Comparison of ENCODE assay signal across 23 cellular contexts in the genomic region with DNA sequence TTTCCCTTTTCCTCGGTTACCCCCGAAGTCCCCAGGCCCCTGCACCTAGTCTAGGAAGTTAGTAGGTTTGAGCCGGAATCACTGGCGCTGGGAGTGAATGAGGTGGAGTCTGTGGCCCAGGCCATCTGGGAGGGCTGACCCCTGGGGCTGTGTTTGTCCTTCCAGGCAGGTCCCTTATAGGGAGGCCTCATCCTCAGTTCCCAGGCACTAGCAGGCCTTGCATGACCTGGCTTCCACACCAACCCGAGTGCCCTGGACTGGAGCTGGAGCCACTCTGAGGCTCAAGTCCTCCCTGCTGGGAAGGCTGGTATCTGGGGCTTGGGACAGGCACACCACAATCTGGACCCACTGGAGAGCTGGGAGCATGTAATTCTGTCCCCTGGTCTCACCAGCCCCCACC.
"Had no signal": no experiment of that assay in that cellular context is flagged by ENCODE, and none has a peak within 500 bp of the region (broad histone marks: within the 10 kb centered on the region; RNA-seq: fewer than 3 reads in every experiment).

No MANE protein-coding gene starts in this region.

- ATAC-seq: activated CD8-positive, alpha-beta memory T cell treated with anti-CD3 and anti-CD28 coated beads, Interleukin-2, amount 10 ng/mL, durations not matched to agents 7 days and 5 days; body of pancreas; T-helper 17 cell had no signal

- H3K4me3 Mint-ChIP-seq: activated B cell treated with CpG ODN at 0.5 μM for 24 hours; activated CD4-positive, alpha-beta T cell treated with anti-CD3 and anti-CD28 coated beads, Interleukin-2, amount 10 ng/mL, durations not matched to agents 24 days and 14 days; activated CD8-positive, alpha-beta memory T cell treated with anti-CD3 and anti-CD28 coated beads, Interleukin-2, amount 10 ng/mL, durations not matched to agents 7 days and 5 days; activated naive CD4-positive, alpha-beta T cell treated with anti-CD3 and anti-CD28 coated beads, Interleukin-2, amount 50 U/mL, for 24 hours; activated T-cell treated with anti-CD3 and anti-CD28 coated beads, Interleukin-2, amount 50 U/mL, for 24 hours; activated T-helper 1 cell treated with anti-CD3 and anti-CD28 coated beads, Interleukin-12 subunit alpha, Interleukin-12 subunit beta, Interleukin-2, Interleukin-4 antibody, amounts not matched to agents 30 ng/mL and 10 ng/mL and 1 ng/mL, durations not matched to agents 14 hours and 24 hours and 36 hours; central memory CD8-positive, alpha-beta T cell; T-helper 17 cell had no signal

- H3K4me1 Mint-ChIP-seq: activated B cell treated with CpG ODN at 0.5 μM for 24 hours; activated CD4-positive, alpha-beta T cell treated with anti-CD3 and anti-CD28 coated beads, Interleukin-2, amount 10 ng/mL, durations not matched to agents 24 days and 14 days; activated CD8-positive, alpha-beta memory T cell treated with anti-CD3 and anti-CD28 coated beads, Interleukin-2, amount 10 ng/mL, durations not matched to agents 7 days and 5 days; activated naive CD4-positive, alpha-beta T cell treated with anti-CD3 and anti-CD28 coated beads, Interleukin-2, amount 50 U/mL, for 24 hours; central memory CD8-positive, alpha-beta T cell; T-helper 17 cell had no signal

- H3K9me3 Mint-ChIP-seq: activated B cell treated with CpG ODN at 0.5 μM for 24 hours; activated CD4-positive, alpha-beta T cell treated with anti-CD3 and anti-CD28 coated beads, Interleukin-2, amount 10 ng/mL, durations not matched to agents 24 days and 14 days; activated naive CD4-positive, alpha-beta T cell treated with anti-CD3 and anti-CD28 coated beads, Interleukin-2, amount 50 U/mL, for 24 hours; activated T-cell treated with anti-CD3 and anti-CD28 coated beads, Interleukin-2, amount 50 U/mL, for 24 hours; activated T-helper 1 cell treated with anti-CD3 and anti-CD28 coated beads, Interleukin-12 subunit alpha, Interleukin-12 subunit beta, Interleukin-2, Interleukin-4 antibody, amounts not matched to agents 30 ng/mL and 10 ng/mL and 1 ng/mL, durations not matched to agents 14 hours and 24 hours and 36 hours; central memory CD8-positive, alpha-beta T cell had no signal

- H3K27ac ChIP-seq: body of pancreas, Peyer's patch, SJCRH30 had no signal

- H3K27ac Mint-ChIP-seq: activated B cell treated with CpG ODN at 0.5 μM for 24 hours; activated CD4-positive, alpha-beta T cell treated with anti-CD3 and anti-CD28 coated beads, Interleukin-2, amount 10 ng/mL, durations not matched to agents 24 days and 14 days; activated CD8-positive, alpha-beta memory T cell treated with anti-CD3 and anti-CD28 coated beads, Interleukin-2, amount 10 ng/mL, durations not matched to agents 7 days and 5 days; activated naive CD4-positive, alpha-beta T cell treated with anti-CD3 and anti-CD28 coated beads, Interleukin-2, amount 50 U/mL, for 24 hours; activated T-cell treated with anti-CD3 and anti-CD28 coated beads, Interleukin-2, amount 50 U/mL, for 24 hours; activated T-helper 1 cell treated with anti-CD3 and anti-CD28 coated beads, Interleukin-12 subunit alpha, Interleukin-12 subunit beta, Interleukin-2, Interleukin-4 antibody, amounts not matched to agents 30 ng/mL and 10 ng/mL and 1 ng/mL, durations not matched to agents 14 hours and 24 hours and 36 hours; T-helper 17 cell had no signal

- H3K9me3 ChIP-seq: body of pancreas, Peyer's patch, SJCRH30 had no signal

- H3K4me3 ChIP-seq: body of pancreas, Peyer's patch, SJCRH30 had no signal

- DNase-seq: activated B cell treated with CpG ODN at 0.5 μM for 24 hours; activated CD4-positive, alpha-beta T cell treated with anti-CD3 and anti-CD28 coated beads for 1 hour; activated CD4-positive, alpha-beta T cell treated with anti-CD3 and anti-CD28 coated beads, Interleukin-2, amount 10 ng/mL, durations not matched to agents 24 days and 14 days; activated CD4-positive, alpha-beta T cell treated with anti-CD3 and anti-CD28 coated beads, Interleukin-2, amount 50 U/mL, for 48 hours; activated CD8-positive, alpha-beta memory T cell treated with anti-CD3 and anti-CD28 coated beads, Interleukin-2, amount 10 ng/mL, durations not matched to agents 7 days and 5 days; activated effector memory CD4-positive, alpha-beta T cell treated with Interleukin-2 at 50 U/mL for 16 hours; activated naive CD4-positive, alpha-beta T cell; activated T-cell treated with anti-CD3 and anti-CD28 coated beads, Interleukin-2, amount 50 U/mL, for 24 hours; body of pancreas; Kasumi-1; KBM-7; NCI-H1105 treated with DMSO at 0.1 percent for 48 hours; NCI-H1436 treated with DMSO at 0.1 percent for 48 hours; NCI-H187; NCI-H2081; NCI-H524; Peyer's patch; SJCRH30; T-helper 17 cell; T-helper 9 cell had no signal

- H3K36me3 Mint-ChIP-seq: activated CD8-positive, alpha-beta memory T cell treated with anti-CD3 and anti-CD28 coated beads, Interleukin-2, amount 10 ng/mL, durations not matched to agents 7 days and 5 days; activated naive CD4-positive, alpha-beta T cell treated with anti-CD3 and anti-CD28 coated beads, Interleukin-2, amount 50 U/mL, for 24 hours had no signal

- H3K4me1 ChIP-seq: Peyer's patch had no signal

- H3K27me3 ChIP-seq: body of pancreas, Peyer's patch, SJCRH30 had no signal

- H3K36me3 ChIP-seq: Peyer's patch had no signal

- H3K27me3 Mint-ChIP-seq: activated CD4-positive, alpha-beta T cell treated with anti-CD3 and anti-CD28 coated beads, Interleukin-2, amount 10 ng/mL, durations not matched to agents 24 days and 14 days; activated CD8-positive, alpha-beta memory T cell treated with anti-CD3 and anti-CD28 coated beads, Interleukin-2, amount 10 ng/mL, durations not matched to agents 7 days and 5 days; activated naive CD4-positive, alpha-beta T cell treated with anti-CD3 and anti-CD28 coated beads, Interleukin-2, amount 50 U/mL, for 24 hours; activated T-cell treated with anti-CD3 and anti-CD28 coated beads, Interleukin-2, amount 50 U/mL, for 24 hours; central memory CD8-positive, alpha-beta T cell had no signal
